ENCODE assay signal across 1 cellular context in genomic region chr5:9707766-9708462, GRCh38.
TF ChIP-seq lines count a peak whose summit lies in the region.

No MANE protein-coding gene starts in this region.

TF ChIP-seq in IMR-90, 13 proteins besides CTCF, POLR2A, EP300 and RAD21:
- no peak for TF ChIP-seq CHD1 (IDR thresholded peaks at IDR 0.05; ENCODE audit: low read depth, low read length)
- no peak for TF ChIP-seq NFE2L2 (IDR thresholded peaks at IDR 0.05; ENCODE audit: low read depth, low read length)
- TF ChIP-seq RCOR1 (IDR thresholded peaks at IDR 0.05; ENCODE audit: insufficient replicate concordance, low read length) = no peak
- no peak for TF ChIP-seq MAZ (IDR thresholded peaks at IDR 0.05; ENCODE audit: borderline replicate concordance, low read depth, low read length)
- TF ChIP-seq SMC3 (IDR thresholded peaks at IDR 0.05; ENCODE audit: low read depth, low read length) = no peak
- no peak for TF ChIP-seq CEBPB (IDR thresholded peaks at IDR 0.05; ENCODE audit: low read depth, low read length)
- no peak for TF ChIP-seq FOS (IDR thresholded peaks at IDR 0.05; ENCODE audit: low read depth, low read length)
- TF ChIP-seq ELK1 (IDR thresholded peaks at IDR 0.05; ENCODE audit: borderline replicate concordance, low read depth, low read length) = no peak
- TF ChIP-seq BHLHE40 (IDR thresholded peaks at IDR 0.05; ENCODE audit: low read depth, low read length) = no peak
- TF ChIP-seq MXI1 (IDR thresholded peaks at IDR 0.05; ENCODE audit: borderline replicate concordance, low read depth, low read length) = no peak
- no peak for TF ChIP-seq RFX5 (IDR thresholded peaks at IDR 0.05; ENCODE audit: low read depth, low read length)
- TF ChIP-seq MAFK (IDR thresholded peaks at IDR 0.05; ENCODE audit: low read depth, low read length) = no peak
- no peak for TF ChIP-seq USF2 (IDR thresholded peaks at IDR 0.05; ENCODE audit: low read depth, low read length)
